21 cellular contexts compared by ENCODE assay signal in genomic region chr14:78970677-78971076, GRCh38.
DNase-seq lines count a peak whose midpoint lies in the region; ATAC-seq, FAIRE-seq and TF ChIP-seq lines count a peak whose summit lies in the region.
"Had no signal": no experiment of that assay in that cellular context is flagged by ENCODE, and none has a peak within 500 bp of the region (broad histone marks: within the 10 kb centered on the region; RNA-seq: fewer than 3 reads in every experiment).

No MANE protein-coding gene starts in this region.

- no peak overlapping the region for H3K4me3 ChIP-seq in pancreas
- H3K4me3 ChIP-seq: prostate gland had no signal

- H3K9me3 ChIP-seq in pancreas = no peaks in the 10 kb centered on the region
- H3K9me3 ChIP-seq: prostate gland had no signal

- DNase-seq in H4 (ENCODE audit: low spot score) (peak; percentile 37), NCI-H146 treated with DMSO at 0.1 percent for 48 hours (lab: John Stamatoyannopoulos, UW; ENCODE audit: unreplicated experiment) (peak; percentile 77), NCI-H748 (lab: John Stamatoyannopoulos, UW; ENCODE audit: unreplicated experiment) (peak; percentile 98), islet precursor cell (peak; percentile 83), erythroblast (lab: John Stamatoyannopoulos, UW) (no peak), pancreas (no peak)
- DNase-seq: activated B cell treated with CpG ODN at 0.5 μM for 24 hours; central memory CD4-positive, alpha-beta T cell; effector memory CD4-positive, alpha-beta T cell; KG1; mesenchymal stem cell; naive thymus-derived CD8-positive, alpha-beta T cell; NCI-H1694; NK-92 treated with Interleukin-12 subunit alpha and Interleukin-12 subunit beta, amount 100 ng/mL, for 24 hours; Right ventricle myocardium superior; T-helper 2 cell had no signal

- H3K27me3 ChIP-seq in pancreas = peaks cover 0 to 3% (median 0%) of the 10 kb centered on the region in 4 donors

- TF ChIP-seq POLR2A in erythroblast (IDR thresholded peaks at IDR 0.05; ENCODE audit: low read length) = no peak

- TF ChIP-seq CTCF in pancreas (IDR thresholded peaks at IDR 0.05) = no peak

- intact Hi-C loops in pancreas (cut with DNase I) = no loop called here

- H3K4me1 ChIP-seq in pancreas = no peaks in the 10 kb centered on the region
- H3K4me1 ChIP-seq: prostate gland had no signal

- FAIRE-seq in pancreas (lab: Jason Lieb, UNC) = no peak
- FAIRE-seq: H1, keratinocyte had no signal

- no peak overlapping the region for H3K27ac ChIP-seq in pancreas
- H3K27ac ChIP-seq: prostate gland had no signal

- no peaks in the 10 kb centered on the region for H3K36me3 ChIP-seq in pancreas
- H3K36me3 ChIP-seq: prostate gland had no signal

- WGBS in pancreas, 2 donors = 70 to 81% methylated on average over 5 of the region's 5 CpGs

- ATAC-seq in HG02763 (IDR thresholded peaks at IDR 0.05; ENCODE audit: unreplicated experiment) (no peak), pancreas (no peak), HG02588 (IDR thresholded peaks at IDR 0.05; ENCODE audit: unreplicated experiment) (no peak)
- ATAC-seq: naive thymus-derived CD8-positive, alpha-beta T cell had no signal

Comparison
In these comparisons a context has a peak if more than half of its experiments do, and no peak if none do; other contexts are left out.
1. DNase-seq: peak in H4 (single experiment), NCI-H146 treated with DMSO at 0.1 percent for 48 hours (single experiment), NCI-H748 (single experiment) and islet precursor cell (single experiment); none in erythroblast (0 of 2) and pancreas (0 of 6).